In the genomic region with DNA sequence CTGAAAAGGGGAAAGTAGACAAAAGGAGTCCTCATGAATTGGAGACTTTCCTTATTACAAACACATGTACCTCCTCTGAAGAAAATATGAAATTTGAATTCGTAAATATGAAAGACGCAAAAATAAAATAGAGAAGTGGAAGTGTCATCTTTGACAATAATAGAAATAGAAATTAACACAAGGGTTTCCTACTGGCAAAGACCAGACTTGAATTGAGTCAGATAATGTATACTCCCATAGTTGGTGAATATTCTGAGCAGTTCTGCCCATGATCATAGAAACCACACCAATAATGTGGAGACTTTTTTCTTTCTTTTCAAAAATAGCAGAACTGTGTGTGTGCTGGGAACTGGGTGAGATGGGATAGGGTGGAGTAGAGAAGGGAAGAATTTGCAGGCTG, we compare ENCODE assay signal across 14 cellular contexts.
A peak's percentile ranks its signal among the peaks of the same experiment; 100 is the strongest.
DNase-seq lines count a peak whose midpoint lies in the region; ATAC-seq and TF ChIP-seq lines count a peak whose summit lies in the region.
"Had no signal": no experiment of that assay in that cellular context is flagged by ENCODE, and none has a peak within 500 bp of the region (broad histone marks: within the 10 kb centered on the region; RNA-seq: fewer than 3 reads in every experiment).

No MANE protein-coding gene starts in this region.

- no peak overlapping the region for H3K27ac ChIP-seq in PC-9
- H3K27ac ChIP-seq: A549 had no signal

- H3K27me3 ChIP-seq in PC-9 (ENCODE audit: insufficient read depth, low read depth), result no peaks in the 10 kb centered on the region

- intact Hi-C loops in PC-9 (cut with micrococcal nuclease; ENCODE audit: unreplicated experiment), result loop anchor here (5.0 to 10.0 kb wide), 3 partner anchors 96 to 603 kb away; partner anchors contain the start of gene PPA2

- H3K9me2 ChIP-seq in PC-9 (ENCODE audit: insufficient read depth), result no peaks in the 10 kb centered on the region

- H3F3A ChIP-seq in PC-9 (ENCODE audit: insufficient read depth, low read depth), result no peaks in the 10 kb centered on the region

- H2AFZ ChIP-seq in PC-9, result no peak overlapping the region

- H4K20me1 ChIP-seq in PC-9 (ENCODE audit: insufficient read depth), result no peaks in the 10 kb centered on the region

- TF ChIP-seq CTCF in PC-9 (conservative IDR thresholded peaks at IDR 0.05), result no peak

- ATAC-seq in GM19035 (IDR thresholded peaks at IDR 0.05; ENCODE audit: unreplicated experiment), result peak; percentile 97
- peak; percentile 94 for ATAC-seq in HG02571 (IDR thresholded peaks at IDR 0.05; ENCODE audit: unreplicated experiment)
- ATAC-seq in HG03196 (IDR thresholded peaks at IDR 0.05; ENCODE audit: unreplicated experiment), result peak; percentile 94
- ATAC-seq: A549, left ventricle myocardium superior had no signal

- BruUV-seq in PC-9 (replicated peaks; lab: Mats Ljungman, UMichigan), result no TSS peak

- no peak overlapping the region for H3K4me2 ChIP-seq in PC-9
- H3K4me2 ChIP-seq: A549 had no signal

- CTCF ChIA-PET in PC-9 (lab: Charles Lee), result no interaction called here

- POLR2A ChIA-PET in PC-9 (lab: Charles Lee; ENCODE audit: unreplicated experiment), result no interaction called here

- H3K9me3 ChIP-seq in PC-9 (ENCODE audit: insufficient read depth, low read depth), result no peaks in the 10 kb centered on the region
- H3K9me3 ChIP-seq: A549 had no signal

- no peaks in the 10 kb centered on the region for H3K4me1 ChIP-seq in PC-9 (replicated peaks; ENCODE audit: insufficient read depth)
- H3K4me1 ChIP-seq: A549 had no signal

- H3K4me3 ChIP-seq in PC-9, result no peak overlapping the region
- H3K4me3 ChIP-seq: A549 had no signal

- H3K79me2 ChIP-seq in PC-9 (ENCODE audit: low read depth), result no peaks in the 10 kb centered on the region

- no peaks in the 10 kb centered on the region for H3K36me3 ChIP-seq in PC-9 (ENCODE audit: low read depth)

- DNase-seq in CD1c-positive myeloid dendritic cell (ENCODE audit: extremely low spot score) (peak; percentile 17), PC-9 (no peak), EL (no peak), COR-L47 (lab: John Stamatoyannopoulos, UW) (no peak), mucosa of gallbladder (ENCODE audit: low spot score) (no peak)
- DNase-seq: activated CD4-positive, alpha-beta T cell treated with anti-CD3 and anti-CD28 coated beads, Interleukin-2, amount 10 ng/mL, durations not matched to agents 7 days and 5 days; activated naive CD4-positive, alpha-beta T cell treated with anti-CD3 and anti-CD28 coated beads, Interleukin-2, amount 50 U/mL, for 16 hours; H9; left ventricle myocardium superior; nucleus accumbens had no signal
